In the genomic region with DNA sequence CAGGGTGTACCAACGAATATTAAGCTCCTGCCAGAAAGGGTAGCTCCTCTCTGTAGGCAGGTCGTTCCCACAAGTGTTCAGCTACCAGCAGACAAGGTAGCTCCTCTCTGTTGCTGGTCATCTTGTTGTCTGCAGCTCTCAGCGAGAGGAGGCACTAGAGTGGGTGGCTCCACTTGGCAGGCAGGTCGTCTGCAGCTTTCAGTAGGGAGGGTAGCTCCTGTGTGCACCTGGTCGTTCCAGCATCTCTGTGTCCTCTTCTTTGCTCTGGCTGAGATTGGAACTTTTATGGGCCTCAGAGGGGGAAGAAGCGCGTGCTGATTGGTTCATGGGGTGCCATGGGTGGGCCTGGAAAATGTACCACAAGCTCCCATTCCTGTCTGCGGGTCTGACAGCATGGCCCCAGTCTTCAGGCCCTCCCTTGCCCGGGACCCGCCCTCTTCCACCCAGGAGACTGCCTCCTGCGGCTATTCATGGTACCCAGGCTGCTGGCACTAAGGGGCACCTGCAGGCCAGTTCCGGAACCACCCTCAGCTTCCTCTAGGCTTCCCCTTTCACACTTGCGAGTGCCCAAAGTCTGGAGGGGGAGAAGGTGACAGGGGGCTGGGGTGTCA, we compare ENCODE assay signal across 14 cellular contexts.
DNase-seq lines count a peak whose midpoint lies in the region; ATAC-seq and TF ChIP-seq lines count a peak whose summit lies in the region.
"Had no signal": no experiment of that assay in that cellular context is flagged by ENCODE, and none has a peak within 500 bp of the region (broad histone marks: within the 10 kb centered on the region; RNA-seq: fewer than 3 reads in every experiment).

No MANE protein-coding gene starts in this region.

- H3K9me3 ChIP-seq in Caco-2 = no peaks in the 10 kb centered on the region

- H3K36me3 ChIP-seq in Caco-2 (ENCODE audit: control insufficient read depth, insufficient read depth, low read length) = no peaks in the 10 kb centered on the region
- H3K36me3 ChIP-seq: breast epithelium had no signal

- H3K4me1 ChIP-seq in Caco-2 = no peaks in the 10 kb centered on the region
- H3K4me1 ChIP-seq: breast epithelium had no signal

- TF ChIP-seq CTCF in Caco-2 (IDR thresholded peaks at IDR 0.05; ENCODE audit: insufficient read depth in 1 of 2, low read depth in 1 of 2, low read length in 1 of 2, severe bottlenecking in 1 of 2, unreplicated experiment in 1 of 2) = no peak
- TF ChIP-seq CTCF in nephron progenitor cell (IDR thresholded peaks at IDR 0.05) = no peak
- TF ChIP-seq CTCF in natural killer cell (IDR thresholded peaks at IDR 0.05) = no peak

- ATAC-seq in natural killer cell = no peak

- DNase-seq in Caco-2 (no peak), NCI-H1436 treated with DMSO at 0.1 percent for 48 hours (lab: John Stamatoyannopoulos, UW) (peak; percentile 65), SHP77 (lab: John Stamatoyannopoulos, UW) (peak; percentile 42 to 65), nephron progenitor cell (no peak), T-helper 9 cell (no peak), NCI-H1092 (lab: John Stamatoyannopoulos, UW) (no peak), natural killer cell (no peak)
- no peak for DNase-seq in effector CD4-positive, alpha-beta T cell
- DNase-seq: activated naive CD4-positive, alpha-beta T cell treated with anti-CD3 and anti-CD28 coated beads for 36 hours; effector memory CD4-positive, alpha-beta T cell; MM.1S; NK-92 treated with Interleukin-12 subunit alpha and Interleukin-12 subunit beta, amount 100 ng/mL, for 24 hours had no signal

- H3K4me1 Mint-ChIP-seq in Caco-2 (ENCODE audit: low read depth, unreplicated experiment) = no peaks in the 10 kb centered on the region
- H3K4me1 Mint-ChIP-seq in nephron progenitor cell = peaks cover 16% of the 10 kb centered on the region
- no peaks in the 10 kb centered on the region for H3K4me1 Mint-ChIP-seq in natural killer cell

- CTCF ChIA-PET in Caco-2 (lab: Charles Lee) = no interaction called here

- H3K27me3 Mint-ChIP-seq in Caco-2 (ENCODE audit: insufficient read depth, unreplicated experiment) = peaks cover 7% of the 10 kb centered on the region
- peaks cover 2% of the 10 kb centered on the region for H3K27me3 Mint-ChIP-seq in nephron progenitor cell (ENCODE audit: low read depth, poor library complexity)
- no peaks in the 10 kb centered on the region for H3K27me3 Mint-ChIP-seq in natural killer cell (ENCODE audit: low read depth in 2 of 2)

- H3K27me3 ChIP-seq in Caco-2 (replicated peaks; ENCODE audit: control insufficient read depth, insufficient read depth, low read length) = no peaks in the 10 kb centered on the region
- H3K27me3 ChIP-seq: breast epithelium had no signal

- H3K36me3 Mint-ChIP-seq in Caco-2 (ENCODE audit: insufficient read depth, unreplicated experiment) (no peaks in the 10 kb centered on the region), nephron progenitor cell (ENCODE audit: low read depth) (no peaks in the 10 kb centered on the region), natural killer cell (no peaks in the 10 kb centered on the region)

- no peak overlapping the region for H3K27ac Mint-ChIP-seq in Caco-2 (ENCODE audit: unreplicated experiment)
- H3K27ac Mint-ChIP-seq in nephron progenitor cell = peak overlapping the region; percentile 68
- no peak overlapping the region for H3K27ac Mint-ChIP-seq in natural killer cell
- H3K27ac Mint-ChIP-seq: activated naive CD4-positive, alpha-beta T cell treated with anti-CD3 and anti-CD28 coated beads for 36 hours had no signal

- BruUV-seq in Caco-2 (replicated peaks; lab: Mats Ljungman, UMichigan) = no TSS peak

- intact Hi-C loops in Caco-2 (cut with micrococcal nuclease; ENCODE audit: unreplicated experiment) = no loop called here
- intact Hi-C loops in natural killer cell (cut with micrococcal nuclease) = no loop called here

- no peak overlapping the region; the same call in 1 of the 2 replicates for H3K4me3 ChIP-seq in Caco-2 (ENCODE audit: low read depth, low read length)
- H3K4me3 ChIP-seq: SK-N-MC had no signal

- H3K4me3 Mint-ChIP-seq in Caco-2 (ENCODE audit: unreplicated experiment) = peak overlapping the region; percentile 60
- no peak overlapping the region for H3K4me3 Mint-ChIP-seq in nephron progenitor cell
- no peak overlapping the region for H3K4me3 Mint-ChIP-seq in natural killer cell
- H3K4me3 Mint-ChIP-seq: activated naive CD4-positive, alpha-beta T cell treated with anti-CD3 and anti-CD28 coated beads for 36 hours had no signal

- H3K9me3 Mint-ChIP-seq in Caco-2 (ENCODE audit: unreplicated experiment) (peaks cover 1% of the 10 kb centered on the region), nephron progenitor cell (peaks cover 4% of the 10 kb centered on the region), natural killer cell (peaks cover 0 to 10% of the 10 kb centered on the region in 2 donors)

- POLR2A ChIA-PET in Caco-2 (lab: Charles Lee) = no interaction called here

Comparison
In these comparisons a context has a peak if more than half of its experiments do, and no peak if none do; other contexts are left out.
1. DNase-seq: peak in NCI-H1436 treated with DMSO at 0.1 percent for 48 hours (single experiment) and SHP77 (2 of 2); none in Caco-2 (0 of 2), nephron progenitor cell (single experiment), T-helper 9 cell (single experiment), NCI-H1092 (single experiment), effector CD4-positive, alpha-beta T cell (single experiment) and natural killer cell (single experiment).